8 cellular contexts compared by ENCODE assay signal in genomic region chr1:182245040-182245439, GRCh38.
"Had no signal": no experiment of that assay in that cellular context is flagged by ENCODE, and none has a peak within 500 bp of the region (broad histone marks: within the 10 kb centered on the region; RNA-seq: fewer than 3 reads in every experiment).

No MANE protein-coding gene starts in this region.

- H3K4me3 ChIP-seq: GM12878 had no signal

- ATAC-seq: GM12878 had no signal

- FAIRE-seq: G401.6, GM12878, GM12891, GM12892, GM18507, GM19239 had no signal

- DNase-seq: GDM1, GF-D8 had no signal
